In the genomic region with DNA sequence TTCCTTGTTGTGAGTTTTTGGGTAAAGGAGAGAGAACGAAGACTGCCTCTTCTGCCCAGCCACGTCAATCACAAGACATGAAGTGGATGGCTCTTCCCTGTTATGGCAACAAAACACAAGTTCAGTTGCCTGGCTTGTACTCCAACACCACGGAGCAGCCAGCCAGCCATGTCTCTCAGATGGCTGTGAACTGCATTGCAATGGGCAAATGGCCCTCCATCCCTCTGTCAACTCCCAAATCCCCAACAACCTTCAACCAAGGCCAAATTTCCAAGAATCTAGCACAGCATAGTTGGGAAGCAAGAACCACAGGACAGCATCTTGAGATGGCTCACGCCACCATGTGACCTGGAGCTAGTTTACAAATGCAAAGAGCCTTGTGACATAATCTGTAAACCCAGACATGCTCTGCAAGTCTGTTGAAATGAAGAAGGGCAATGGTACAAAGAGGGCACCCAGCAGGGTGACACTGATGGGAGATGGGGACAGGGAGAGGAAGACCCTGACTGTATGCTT, we compare ENCODE assay signal across 13 cellular contexts. TPM values are rescaled to one million over a fixed set of nuclear protein-coding genes. Genes with fewer than 3 reads are reported as not detected.
DNase-seq lines count a peak whose midpoint lies in the region; ATAC-seq and TF ChIP-seq lines count a peak whose summit lies in the region.
"Had no signal": no experiment of that assay in that cellular context is flagged by ENCODE, and none has a peak within 500 bp of the region (broad histone marks: within the 10 kb centered on the region; RNA-seq: fewer than 3 reads in every experiment).

No MANE protein-coding gene starts in this region.

- H3K9me3 ChIP-seq in breast epithelium (no peaks in the 10 kb centered on the region), left lung (no peaks in the 10 kb centered on the region), smooth muscle cell (replicated peaks; ENCODE audit: low read depth) (no peaks in the 10 kb centered on the region), endodermal cell (ENCODE audit: control insufficient read depth, low read length) (no peaks in the 10 kb centered on the region)
- no peaks in the 10 kb centered on the region for H3K9me3 ChIP-seq in effector memory CD4-positive, alpha-beta T cell (ENCODE audit: control insufficient read depth, low read length)

- H3K4me2 ChIP-seq in GM23338 (no peak overlapping the region), smooth muscle cell (peak overlapping the region; percentile 49)

- H3K27ac ChIP-seq in GM23338 (ENCODE audit: low read depth), result no peak overlapping the region
- peak overlapping the region; percentile 95 to 99 for H3K27ac ChIP-seq in breast epithelium
- H3K27ac ChIP-seq in left lung, result peak overlapping the region; percentile 81 to 85
- peak overlapping the region; percentile 57 for H3K27ac ChIP-seq in smooth muscle cell (ENCODE audit: low read depth)
- no peak overlapping the region for H3K27ac ChIP-seq in endodermal cell (ENCODE audit: low read depth, low read length)
- no peak overlapping the region for H3K27ac ChIP-seq in effector memory CD4-positive, alpha-beta T cell (ENCODE audit: insufficient read depth, low read length, poor library complexity, severe bottlenecking)

- H3K4me3 Mint-ChIP-seq in GM23338 (no peak overlapping the region), endodermal cell (no peak overlapping the region)
- H3K4me3 Mint-ChIP-seq: activated naive CD8-positive, alpha-beta T cell treated with anti-CD3 and anti-CD28 coated beads, Interleukin-2, amount 10 ng/mL, durations not matched to agents 7 days and 5 days had no signal

- WGBS in smooth muscle cell (ENCODE audit: low lambda C conversion rate), result 92% methylated on average over 4 of the region's 4 CpGs
- WGBS in endodermal cell (ENCODE audit: insufficient coverage in 1 of 2, insufficient read length in 1 of 2), 2 experiments, result 91% methylated on average over 3 to 4 of the region's 4 CpGs

- no peak for TF ChIP-seq POLR2A in breast epithelium (IDR thresholded peaks at IDR 0.05)

- H3K79me2 ChIP-seq in GM23338 (replicated peaks; ENCODE audit: insufficient read depth), result no peaks in the 10 kb centered on the region
- no peaks in the 10 kb centered on the region for H3K79me2 ChIP-seq in smooth muscle cell (ENCODE audit: low read depth)

- H3K4me1 ChIP-seq in GM23338 (ENCODE audit: insufficient read depth), result no peaks in the 10 kb centered on the region
- peaks cover 9 to 26% of the 10 kb centered on the region in 2 donors for H3K4me1 ChIP-seq in breast epithelium
- H3K4me1 ChIP-seq in left lung, result peaks cover 19% of the 10 kb centered on the region in 2 donors
- peaks cover 12% of the 10 kb centered on the region for H3K4me1 ChIP-seq in smooth muscle cell (ENCODE audit: low read depth)
- peaks cover 8% of the 10 kb centered on the region for H3K4me1 ChIP-seq in endodermal cell (ENCODE audit: control insufficient read depth, insufficient read depth, low read length)
- no peaks in the 10 kb centered on the region for H3K4me1 ChIP-seq in effector memory CD4-positive, alpha-beta T cell (ENCODE audit: control insufficient read depth, insufficient read depth, low read length, poor library complexity, severe bottlenecking)

- intact Hi-C loops in breast epithelium (cut with DNase I; ENCODE audit: low total_unique reads) (no loop called here), left lung (cut with DNase I) (no loop called here)

- no peaks in the 10 kb centered on the region for H3K9me3 Mint-ChIP-seq in GM23338
- H3K9me3 Mint-ChIP-seq in endodermal cell, result no peaks in the 10 kb centered on the region
- H3K9me3 Mint-ChIP-seq: activated naive CD8-positive, alpha-beta T cell treated with anti-CD3 and anti-CD28 coated beads, Interleukin-2, amount 10 ng/mL, durations not matched to agents 7 days and 5 days had no signal

- no peak overlapping the region for H3K27ac Mint-ChIP-seq in GM23338
- H3K27ac Mint-ChIP-seq in endodermal cell, result no peak overlapping the region
- H3K27ac Mint-ChIP-seq: activated naive CD8-positive, alpha-beta T cell treated with anti-CD3 and anti-CD28 coated beads, Interleukin-2, amount 10 ng/mL, durations not matched to agents 7 days and 5 days had no signal

- H3K4me1 Mint-ChIP-seq in GM23338 (peaks cover 12% of the 10 kb centered on the region), endodermal cell (peaks cover 10% of the 10 kb centered on the region)
- H3K4me1 Mint-ChIP-seq: activated naive CD8-positive, alpha-beta T cell treated with anti-CD3 and anti-CD28 coated beads, Interleukin-2, amount 10 ng/mL, durations not matched to agents 7 days and 5 days had no signal

- H3K27me3 ChIP-seq in GM23338 (ENCODE audit: insufficient read depth), result no peaks in the 10 kb centered on the region
- no peaks in the 10 kb centered on the region for H3K27me3 ChIP-seq in breast epithelium
- H3K27me3 ChIP-seq in left lung, result no peaks in the 10 kb centered on the region
- H3K27me3 ChIP-seq in smooth muscle cell (ENCODE audit: low read depth), result no peaks in the 10 kb centered on the region
- H3K27me3 ChIP-seq in endodermal cell (ENCODE audit: control insufficient read depth, insufficient read depth, low read length, poor library complexity, severe bottlenecking), result no peaks in the 10 kb centered on the region
- no peaks in the 10 kb centered on the region for H3K27me3 ChIP-seq in effector memory CD4-positive, alpha-beta T cell (replicated peaks; ENCODE audit: control insufficient read depth, insufficient read depth, low read length, poor library complexity, severe bottlenecking)

- ATAC-seq in GM23338 (no peak), left lung (no peak)

- peak overlapping the region; percentile 94; the same call in 1 of the 2 replicates for H2AFZ ChIP-seq in GM23338
- H2AFZ ChIP-seq in smooth muscle cell (ENCODE audit: low read depth), result no peak overlapping the region

- TF ChIP-seq CTCF in GM23338 (conservative IDR thresholded peaks at IDR 0.05; ENCODE audit: low read depth in 2 of 2), result no peak
- no peak for TF ChIP-seq CTCF in breast epithelium (IDR thresholded peaks at IDR 0.05)
- no peak for TF ChIP-seq CTCF in left lung (IDR thresholded peaks at IDR 0.05)
- no peak for TF ChIP-seq CTCF in smooth muscle cell (IDR thresholded peaks at IDR 0.05; ENCODE audit: borderline replicate concordance, insufficient read depth, poor library complexity, severe bottlenecking)
- no peak for TF ChIP-seq CTCF in endodermal cell (conservative IDR thresholded peaks at IDR 0.05)

- no peaks in the 10 kb centered on the region for H3K36me3 Mint-ChIP-seq in GM23338 (ENCODE audit: low read depth)
- H3K36me3 Mint-ChIP-seq in endodermal cell (ENCODE audit: low read depth), result no peaks in the 10 kb centered on the region
- H3K36me3 Mint-ChIP-seq: activated naive CD8-positive, alpha-beta T cell treated with anti-CD3 and anti-CD28 coated beads, Interleukin-2, amount 10 ng/mL, durations not matched to agents 7 days and 5 days had no signal

- H3K27me3 Mint-ChIP-seq in GM23338 (ENCODE audit: insufficient read depth, low read depth, poor library complexity) (peaks cover 8% of the 10 kb centered on the region), endodermal cell (ENCODE audit: insufficient read depth) (peaks cover 7% of the 10 kb centered on the region)

- H3K4me3 ChIP-seq in GM23338 (no peak overlapping the region), breast epithelium (peak overlapping the region in 1 of 3 donors; percentile 46), left lung (no peak overlapping the region), smooth muscle cell (no peak overlapping the region), endodermal cell (ENCODE audit: low read length) (no peak overlapping the region)
- no peak overlapping the region for H3K4me3 ChIP-seq in effector memory CD4-positive, alpha-beta T cell (ENCODE audit: insufficient read depth, low read depth, low read length, poor library complexity, severe bottlenecking)

- DNase-seq in GM23338 (ENCODE audit: low spot score) (no peak), breast epithelium (ENCODE audit: low spot score in 2 of 2) (no peak), left lung (no peak), smooth muscle cell (lab: John Stamatoyannopoulos, UW; ENCODE audit: unreplicated experiment) (no peak), NCI-H1694 (lab: John Stamatoyannopoulos, UW) (no peak), NCI-H510A treated with DMSO at 0.1 percent for 48 hours (lab: John Stamatoyannopoulos, UW) (no peak), endodermal cell (no peak)
- DNase-seq in effector memory CD4-positive, alpha-beta T cell, result no peak
- DNase-seq: activated naive CD8-positive, alpha-beta T cell treated with anti-CD3 and anti-CD28 coated beads, Interleukin-2, amount 10 ng/mL, durations not matched to agents 7 days and 5 days; NCI-H146; stimulated activated CD8-positive, alpha-beta memory T cell treated with anti-CD3 and anti-CD28 coated beads, Interleukin-4, amount 100 ng/mL, for 48 hours; T1000 had no signal

- H3K36me3 ChIP-seq in GM23338 (ENCODE audit: insufficient read depth) (no peaks in the 10 kb centered on the region), breast epithelium (no peaks in the 10 kb centered on the region), left lung (peaks cover 0 to 11% of the 10 kb centered on the region in 2 donors), smooth muscle cell (ENCODE audit: low read depth) (no peaks in the 10 kb centered on the region), endodermal cell (ENCODE audit: control insufficient read depth, insufficient read depth, low read length) (no peaks in the 10 kb centered on the region)
- H3K36me3 ChIP-seq in effector memory CD4-positive, alpha-beta T cell (ENCODE audit: control insufficient read depth, insufficient read depth, low read length), result no peaks in the 10 kb centered on the region

- H4K20me1 ChIP-seq in GM23338 (replicated peaks; ENCODE audit: insufficient read depth), result no peaks in the 10 kb centered on the region
- H4K20me1 ChIP-seq in smooth muscle cell (ENCODE audit: low read depth), result no peaks in the 10 kb centered on the region

- peaks cover 22% of the 10 kb centered on the region for H3K9me2 ChIP-seq in GM23338 (ENCODE audit: insufficient read depth)

- H3K9ac ChIP-seq in smooth muscle cell (ENCODE audit: low read depth) (no peak overlapping the region), endodermal cell (ENCODE audit: extremely low read depth, low read length, poor library complexity, severe bottlenecking) (no peak overlapping the region)

- H3F3A ChIP-seq in GM23338 (replicated peaks; ENCODE audit: low read depth) (no peaks in the 10 kb centered on the region), smooth muscle cell (ENCODE audit: low read depth) (no peaks in the 10 kb centered on the region)

TF ChIP-seq in GM23338, 12 proteins besides CTCF, POLR2A, EP300 and RAD21 (continues in another document):
- TF ChIP-seq EZH2 (IDR thresholded peaks at IDR 0.05; ENCODE audit: low read depth, unreplicated experiment), result no peak

RNA-seq across cellular contexts. Expression of a gene that starts 53.9 kb away (rescaled TPM):
- total RNA-seq in GM23338 (2014; rRNA removed; shearing (Covaris generic)), result not detected in 2 replicates
- polyA plus RNA-seq in GM23338 (2016; fragmentation: Nextera tagmentation; extraction: Ambion mirVana) (not detected in 2 replicates), smooth muscle cell (not detected in 2 replicates)
- total RNA-seq in breast epithelium (1 to 10 TPM; 1.9 to 5.2 (median 2.6) TPM), left lung (1 to 10 TPM; 3.2 to 5.6 TPM), smooth muscle cell (not detected in 2 replicates), endodermal cell (not detected)
- not detected for polyA plus RNA-seq in endodermal cell (2013, experiment 1 of 2)
- not detected for polyA plus RNA-seq in endodermal cell (2013, experiment 2 of 2)
- total RNA-seq: epithelial cell of proximal tubule had no signal

Comparison
In these comparisons a context has a peak if more than half of its experiments do, and no peak if none do; other contexts are left out.
1. H3K27ac ChIP-seq: peak in breast epithelium (2 of 2), left lung (2 of 2) and smooth muscle cell (single experiment); none in GM23338 (single experiment), endodermal cell (single experiment) and effector memory CD4-positive, alpha-beta T cell (single experiment).